Comparison of ENCODE assay signal across 3 cellular contexts in genomic region chr3:115999001-115999400, GRCh38.
TF ChIP-seq lines count a peak whose summit lies in the region.

No MANE protein-coding gene starts in this region.

TF ChIP-seq in IMR-90, 13 proteins besides CTCF, POLR2A, EP300 and RAD21:
- no peak for TF ChIP-seq MXI1 (IDR thresholded peaks at IDR 0.05; ENCODE audit: borderline replicate concordance, low read depth, low read length)
- TF ChIP-seq SMC3 (IDR thresholded peaks at IDR 0.05; ENCODE audit: low read depth, low read length): no peak
- TF ChIP-seq USF2 (IDR thresholded peaks at IDR 0.05; ENCODE audit: low read depth, low read length): no peak
- TF ChIP-seq CEBPB (IDR thresholded peaks at IDR 0.05; ENCODE audit: low read depth, low read length): no peak
- TF ChIP-seq NFE2L2 (IDR thresholded peaks at IDR 0.05; ENCODE audit: low read depth, low read length): no peak
TF ChIP-seq in IMR-90: peak in this region for 0.

TF ChIP-seq in K562, 482 proteins besides CTCF, POLR2A, EP300 and RAD21:
- TF ChIP-seq THAP7 (CRISPR knock-in tag; IDR thresholded peaks at IDR 0.05): no peak
- no peak for TF ChIP-seq HDAC8 (tag; IDR thresholded peaks at IDR 0.05)
TF ChIP-seq in K562: peak in this region for 0.

TF ChIP-seq in HepG2, 621 proteins besides CTCF, POLR2A, EP300 and RAD21:
- TF ChIP-seq ZNF703 (CRISPR knock-in tag; IDR thresholded peaks at IDR 0.05; ENCODE audit: borderline replicate concordance) (no peak), ZNF362 (CRISPR knock-in tag; IDR thresholded peaks at IDR 0.05; ENCODE audit: borderline replicate concordance) (no peak), TARDBP (CRISPR knock-in tag; IDR thresholded peaks at IDR 0.05) (no peak), ZNF253 (CRISPR knock-in tag; IDR thresholded peaks at IDR 0.05; ENCODE audit: borderline replicate concordance) (no peak), MTA3 (CRISPR knock-in tag; IDR thresholded peaks at IDR 0.05) (no peak)
